In genomic region chr19:36849701-36850645, GRCh38 we compare ENCODE assay signal across 1 cellular context.
A peak's percentile ranks its signal among the peaks of the same experiment; 100 is the strongest.
TF ChIP-seq lines count a peak whose summit lies in the region.

No MANE protein-coding gene starts in this region.

TF ChIP-seq in HepG2, 621 proteins besides CTCF, POLR2A, EP300 and RAD21 (continued from another document and continues in another):
- no peak for TF ChIP-seq ZFYVE20 (CRISPR knock-in tag; IDR thresholded peaks at IDR 0.05; ENCODE audit: borderline replicate concordance, low read depth)
- TF ChIP-seq ZNF138 (CRISPR knock-in tag; IDR thresholded peaks at IDR 0.05; ENCODE audit: low read depth): 0 out of 2 replicates have a peak, but pooled peaks have one; percentile 37
- TF ChIP-seq ZNF292 (CRISPR knock-in tag; IDR thresholded peaks at IDR 0.05; ENCODE audit: borderline replicate concordance, low read depth): peak; percentile 64; the same call in 1 of the 2 replicates
- no peak for TF ChIP-seq NONO (IDR thresholded peaks at IDR 0.05)
- 0 out of 2 replicates have a peak, but pooled peaks have one; percentile 43 for TF ChIP-seq NONO (CRISPR knock-in tag; conservative IDR thresholded peaks at IDR 0.05)
- TF ChIP-seq ZNF761 (CRISPR knock-in tag; conservative IDR thresholded peaks at IDR 0.05): no peak
- peak; percentile 31; the same call in 1 of the 2 replicates for TF ChIP-seq RBAK (CRISPR knock-in tag; IDR thresholded peaks at IDR 0.05)
- TF ChIP-seq SKI (IDR thresholded peaks at IDR 0.05; ENCODE audit: partially characterized antibody): no peak
- no peak for TF ChIP-seq ZBTB21 (CRISPR knock-in tag; IDR thresholded peaks at IDR 0.05)
- TF ChIP-seq MEF2D (CRISPR knock-in tag; IDR thresholded peaks at IDR 0.05): no peak
- TF ChIP-seq NR2C2 (CRISPR knock-in tag; IDR thresholded peaks at IDR 0.05; ENCODE audit: borderline replicate concordance): peak; percentile 69
- TF ChIP-seq PHF20 (CRISPR knock-in tag; IDR thresholded peaks at IDR 0.05): no peak; the same call in 1 of the 2 replicates
- 0 out of 2 replicates have a peak, but pooled peaks have one; percentile 54 for TF ChIP-seq IRX3 (CRISPR knock-in tag; IDR thresholded peaks at IDR 0.05; ENCODE audit: borderline replicate concordance, low read depth)
- 0 out of 2 replicates have a peak, but pooled peaks have one; percentile 11 for TF ChIP-seq ARID5B (CRISPR knock-in tag; IDR thresholded peaks at IDR 0.05)
- TF ChIP-seq, protein P1, sequence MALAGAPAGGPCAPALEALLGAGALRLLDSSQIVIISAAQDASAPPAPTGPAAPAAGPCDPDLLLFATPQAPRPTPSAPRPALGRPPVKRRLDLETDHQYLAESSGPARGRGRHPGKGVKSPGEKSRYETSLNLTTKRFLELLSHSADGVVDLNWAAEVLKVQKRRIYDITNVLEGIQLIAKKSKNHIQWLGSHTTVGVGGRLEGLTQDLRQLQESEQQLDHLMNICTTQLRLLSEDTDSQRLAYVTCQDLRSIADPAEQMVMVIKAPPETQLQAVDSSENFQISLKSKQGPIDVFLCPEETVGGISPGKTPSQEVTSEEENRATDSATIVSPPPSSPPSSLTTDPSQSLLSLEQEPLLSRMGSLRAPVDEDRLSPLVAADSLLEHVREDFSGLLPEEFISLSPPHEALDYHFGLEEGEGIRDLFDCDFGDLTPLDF (CRISPR knock-in tag; IDR thresholded peaks at IDR 0.05): peak; percentile 27; the same call in 1 of the 2 replicates
- 0 out of 2 replicates have a peak, but pooled peaks have one; percentile 19 for TF ChIP-seq ZMYM3 (CRISPR knock-in tag; IDR thresholded peaks at IDR 0.05)
- TF ChIP-seq ZNF207 (IDR thresholded peaks at IDR 0.05; ENCODE audit: borderline replicate concordance): no peak
- 0 out of 2 replicates have a peak, but pooled peaks have one; percentile 26 for TF ChIP-seq ZNF362 (CRISPR knock-in tag; IDR thresholded peaks at IDR 0.05; ENCODE audit: borderline replicate concordance)
- no peak for TF ChIP-seq ZBTB25 (CRISPR knock-in tag; IDR thresholded peaks at IDR 0.05)
- peak; percentile 12; the same call in 1 of the 2 replicates for TF ChIP-seq BHLHE40 (IDR thresholded peaks at IDR 0.05; ENCODE audit: low read length)
- no peak for TF ChIP-seq ZNF326 (CRISPR knock-in tag; IDR thresholded peaks at IDR 0.05; ENCODE audit: borderline replicate concordance)
- no peak for TF ChIP-seq STAT5B (CRISPR knock-in tag; IDR thresholded peaks at IDR 0.05)
- TF ChIP-seq, protein P2, sequence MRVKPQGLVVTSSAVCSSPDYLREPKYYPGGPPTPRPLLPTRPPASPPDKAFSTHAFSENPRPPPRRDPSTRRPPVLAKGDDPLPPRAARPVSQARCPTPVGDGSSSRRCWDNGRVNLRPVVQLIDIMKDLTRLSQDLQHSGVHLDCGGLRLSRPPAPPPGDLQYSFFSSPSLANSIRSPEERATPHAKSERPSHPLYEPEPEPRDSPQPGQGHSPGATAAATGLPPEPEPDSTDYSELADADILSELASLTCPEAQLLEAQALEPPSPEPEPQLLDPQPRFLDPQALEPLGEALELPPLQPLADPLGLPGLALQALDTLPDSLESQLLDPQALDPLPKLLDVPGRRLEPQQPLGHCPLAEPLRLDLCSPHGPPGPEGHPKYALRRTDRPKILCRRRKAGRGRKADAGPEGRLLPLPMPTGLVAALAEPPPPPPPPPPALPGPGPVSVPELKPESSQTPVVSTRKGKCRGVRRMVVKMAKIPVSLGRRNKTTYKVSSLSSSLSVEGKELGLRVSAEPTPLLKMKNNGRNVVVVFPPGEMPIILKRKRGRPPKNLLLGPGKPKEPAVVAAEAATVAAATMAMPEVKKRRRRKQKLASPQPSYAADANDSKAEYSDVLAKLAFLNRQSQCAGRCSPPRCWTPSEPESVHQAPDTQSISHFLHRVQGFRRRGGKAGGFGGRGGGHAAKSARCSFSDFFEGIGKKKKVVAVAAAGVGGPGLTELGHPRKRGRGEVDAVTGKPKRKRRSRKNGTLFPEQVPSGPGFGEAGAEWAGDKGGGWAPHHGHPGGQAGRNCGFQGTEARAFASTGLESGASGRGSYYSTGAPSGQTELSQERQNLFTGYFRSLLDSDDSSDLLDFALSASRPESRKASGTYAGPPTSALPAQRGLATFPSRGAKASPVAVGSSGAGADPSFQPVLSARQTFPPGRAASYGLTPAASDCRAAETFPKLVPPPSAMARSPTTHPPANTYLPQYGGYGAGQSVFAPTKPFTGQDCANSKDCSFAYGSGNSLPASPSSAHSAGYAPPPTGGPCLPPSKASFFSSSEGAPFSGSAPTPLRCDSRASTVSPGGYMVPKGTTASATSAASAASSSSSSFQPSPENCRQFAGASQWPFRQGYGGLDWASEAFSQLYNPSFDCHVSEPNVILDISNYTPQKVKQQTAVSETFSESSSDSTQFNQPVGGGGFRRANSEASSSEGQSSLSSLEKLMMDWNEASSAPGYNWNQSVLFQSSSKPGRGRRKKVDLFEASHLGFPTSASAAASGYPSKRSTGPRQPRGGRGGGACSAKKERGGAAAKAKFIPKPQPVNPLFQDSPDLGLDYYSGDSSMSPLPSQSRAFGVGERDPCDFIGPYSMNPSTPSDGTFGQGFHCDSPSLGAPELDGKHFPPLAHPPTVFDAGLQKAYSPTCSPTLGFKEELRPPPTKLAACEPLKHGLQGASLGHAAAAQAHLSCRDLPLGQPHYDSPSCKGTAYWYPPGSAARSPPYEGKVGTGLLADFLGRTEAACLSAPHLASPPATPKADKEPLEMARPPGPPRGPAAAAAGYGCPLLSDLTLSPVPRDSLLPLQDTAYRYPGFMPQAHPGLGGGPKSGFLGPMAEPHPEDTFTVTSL (CRISPR knock-in tag; IDR thresholded peaks at IDR 0.05; ENCODE audit: borderline replicate concordance): 0 out of 2 replicates have a peak, but pooled peaks have one; percentile 2
- TF ChIP-seq YY1 (IDR thresholded peaks at IDR 0.05; ENCODE audit: insufficient read depth, insufficient replicate concordance, low read depth, low read length): peak; percentile 79
- peak; percentile 11; the same call in 1 of the 2 replicates for TF ChIP-seq THAP9 (CRISPR knock-in tag; IDR thresholded peaks at IDR 0.05; ENCODE audit: borderline replicate concordance)
- TF ChIP-seq, protein P3, sequence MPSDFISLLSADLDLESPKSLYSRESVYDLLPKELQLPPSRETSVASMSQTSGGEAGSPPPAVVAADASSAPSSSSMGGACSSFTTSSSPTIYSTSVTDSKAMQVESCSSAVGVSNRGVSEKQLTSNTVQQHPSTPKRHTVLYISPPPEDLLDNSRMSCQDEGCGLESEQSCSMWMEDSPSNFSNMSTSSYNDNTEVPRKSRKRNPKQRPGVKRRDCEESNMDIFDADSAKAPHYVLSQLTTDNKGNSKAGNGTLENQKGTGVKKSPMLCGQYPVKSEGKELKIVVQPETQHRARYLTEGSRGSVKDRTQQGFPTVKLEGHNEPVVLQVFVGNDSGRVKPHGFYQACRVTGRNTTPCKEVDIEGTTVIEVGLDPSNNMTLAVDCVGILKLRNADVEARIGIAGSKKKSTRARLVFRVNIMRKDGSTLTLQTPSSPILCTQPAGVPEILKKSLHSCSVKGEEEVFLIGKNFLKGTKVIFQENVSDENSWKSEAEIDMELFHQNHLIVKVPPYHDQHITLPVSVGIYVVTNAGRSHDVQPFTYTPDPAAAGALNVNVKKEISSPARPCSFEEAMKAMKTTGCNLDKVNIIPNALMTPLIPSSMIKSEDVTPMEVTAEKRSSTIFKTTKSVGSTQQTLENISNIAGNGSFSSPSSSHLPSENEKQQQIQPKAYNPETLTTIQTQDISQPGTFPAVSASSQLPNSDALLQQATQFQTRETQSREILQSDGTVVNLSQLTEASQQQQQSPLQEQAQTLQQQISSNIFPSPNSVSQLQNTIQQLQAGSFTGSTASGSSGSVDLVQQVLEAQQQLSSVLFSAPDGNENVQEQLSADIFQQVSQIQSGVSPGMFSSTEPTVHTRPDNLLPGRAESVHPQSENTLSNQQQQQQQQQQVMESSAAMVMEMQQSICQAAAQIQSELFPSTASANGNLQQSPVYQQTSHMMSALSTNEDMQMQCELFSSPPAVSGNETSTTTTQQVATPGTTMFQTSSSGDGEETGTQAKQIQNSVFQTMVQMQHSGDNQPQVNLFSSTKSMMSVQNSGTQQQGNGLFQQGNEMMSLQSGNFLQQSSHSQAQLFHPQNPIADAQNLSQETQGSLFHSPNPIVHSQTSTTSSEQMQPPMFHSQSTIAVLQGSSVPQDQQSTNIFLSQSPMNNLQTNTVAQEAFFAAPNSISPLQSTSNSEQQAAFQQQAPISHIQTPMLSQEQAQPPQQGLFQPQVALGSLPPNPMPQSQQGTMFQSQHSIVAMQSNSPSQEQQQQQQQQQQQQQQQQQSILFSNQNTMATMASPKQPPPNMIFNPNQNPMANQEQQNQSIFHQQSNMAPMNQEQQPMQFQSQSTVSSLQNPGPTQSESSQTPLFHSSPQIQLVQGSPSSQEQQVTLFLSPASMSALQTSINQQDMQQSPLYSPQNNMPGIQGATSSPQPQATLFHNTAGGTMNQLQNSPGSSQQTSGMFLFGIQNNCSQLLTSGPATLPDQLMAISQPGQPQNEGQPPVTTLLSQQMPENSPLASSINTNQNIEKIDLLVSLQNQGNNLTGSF (CRISPR knock-in tag; IDR thresholded peaks at IDR 0.05): no peak
- TF ChIP-seq YEATS2 (CRISPR knock-in tag; IDR thresholded peaks at IDR 0.05; ENCODE audit: borderline replicate concordance): peak; percentile 22; the same call in 1 of the 2 replicates
- TF ChIP-seq ZNF784 (CRISPR knock-in tag; IDR thresholded peaks at IDR 0.05; ENCODE audit: borderline replicate concordance): peak; percentile 27; the same call in 1 of the 2 replicates
- TF ChIP-seq ETV5 (CRISPR knock-in tag; IDR thresholded peaks at IDR 0.05; ENCODE audit: borderline replicate concordance): no peak
- no peak for TF ChIP-seq SNRNP70 (IDR thresholded peaks at IDR 0.05; ENCODE audit: low read depth, low read length)
- TF ChIP-seq ZMAT3 (CRISPR knock-in tag; conservative IDR thresholded peaks at IDR 0.05): no peak
- TF ChIP-seq ZSCAN30 (CRISPR knock-in tag; IDR thresholded peaks at IDR 0.05): no peak
